2 cellular contexts compared by ENCODE assay signal in the genomic region with DNA sequence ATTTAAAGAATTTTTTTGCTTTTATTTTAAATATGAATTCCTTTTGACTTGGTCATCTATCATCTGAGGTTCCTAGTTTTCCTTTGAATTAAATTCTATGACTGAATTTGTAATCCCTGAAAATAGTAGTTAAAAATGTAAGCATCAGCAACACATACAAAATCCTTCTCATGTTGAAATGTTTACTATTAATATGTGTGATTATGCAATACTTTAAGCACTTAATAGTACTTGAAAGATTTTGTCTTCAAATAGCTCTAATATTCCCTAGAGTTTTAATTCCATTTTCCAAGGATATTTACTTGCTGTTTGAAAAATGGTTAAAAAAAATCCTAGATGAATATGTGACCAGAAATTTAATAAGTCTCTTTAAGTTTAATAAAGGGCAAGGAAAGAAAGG.
TF ChIP-seq lines count a peak whose summit lies in the region.

No MANE protein-coding gene starts in this region.

TF ChIP-seq in HCT116, 20 proteins besides CTCF, POLR2A, EP300 and RAD21:
- TF ChIP-seq, protein P1, sequence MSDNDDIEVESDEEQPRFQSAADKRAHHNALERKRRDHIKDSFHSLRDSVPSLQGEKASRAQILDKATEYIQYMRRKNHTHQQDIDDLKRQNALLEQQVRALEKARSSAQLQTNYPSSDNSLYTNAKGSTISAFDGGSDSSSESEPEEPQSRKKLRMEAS (IDR thresholded peaks at IDR 0.05): no peak
- TF ChIP-seq EGR1 (IDR thresholded peaks at IDR 0.05; ENCODE audit: low read depth): no peak
- no peak for TF ChIP-seq SP1 (IDR thresholded peaks at IDR 0.05; ENCODE audit: low read depth)
- no peak for TF ChIP-seq JUND (IDR thresholded peaks at IDR 0.05)
- TF ChIP-seq EZH2 (IDR thresholded peaks at IDR 0.05): no peak

TF ChIP-seq in H1, 55 proteins besides CTCF, POLR2A, EP300 and RAD21:
- no peak for TF ChIP-seq POU5F1 (IDR thresholded peaks at IDR 0.05; ENCODE audit: low read depth, low read length)
- no peak for TF ChIP-seq SIN3A (conservative IDR thresholded peaks at IDR 0.05 in 1 of 2, IDR thresholded peaks at IDR 0.05 in 1 of 2; ENCODE audit: low read depth in 1 of 2, low read length in 2 of 2)
- TF ChIP-seq SRF (IDR thresholded peaks at IDR 0.05; ENCODE audit: low read depth, low read length): no peak
- peak; percentile 69; the same call in 1 of the 2 replicates for TF ChIP-seq CEBPB (IDR thresholded peaks at IDR 0.05; ENCODE audit: low read depth, low read length)
